ENCODE assay signal across 17 cellular contexts in the genomic region with DNA sequence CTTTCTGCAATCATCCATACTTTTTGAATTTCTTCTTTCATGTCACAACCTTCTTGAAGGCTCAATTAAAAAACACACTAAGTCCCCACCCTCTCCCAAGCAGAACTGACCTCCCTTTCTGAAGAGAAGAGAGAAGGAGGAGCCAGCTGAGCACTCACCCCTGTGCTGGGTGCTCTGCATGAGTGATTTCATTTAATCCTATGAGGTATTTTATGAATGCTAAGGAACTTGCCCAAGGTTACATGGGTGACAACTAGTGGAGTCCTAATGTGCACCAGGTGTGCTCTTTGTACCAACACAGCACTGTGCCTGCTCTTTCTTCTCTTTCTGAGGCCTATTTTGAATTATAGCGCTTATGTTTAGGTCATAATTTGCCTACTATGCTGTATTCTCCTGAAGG.
"Had no signal": no experiment of that assay in that cellular context is flagged by ENCODE, and none has a peak within 500 bp of the region (broad histone marks: within the 10 kb centered on the region; RNA-seq: fewer than 3 reads in every experiment).

No MANE protein-coding gene starts in this region.

- H2AFZ ChIP-seq: hepatocyte had no signal

- H3K4me3 ChIP-seq: dorsolateral prefrontal cortex, hepatocyte, left ventricle myocardium inferior, mucosa of descending colon, right atrium auricular region, skin epidermis had no signal

- ATAC-seq: activated CD4-positive, CD25-positive, alpha-beta regulatory T cell treated with anti-CD3 and anti-CD28 coated beads, Interleukin-2, amount 50 U/mL, for 24 hours; activated T-helper 17 cell treated with anti-CD3 and anti-CD28 coated beads, Interleukin-2, amount 50 U/mL, for 72 hours; mucosa of descending colon; naive thymus-derived CD4-positive, alpha-beta T cell had no signal

- H3K4me1 Mint-ChIP-seq: activated T-helper 17 cell treated with anti-CD3 and anti-CD28 coated beads, Interleukin-2, amount 50 U/mL, for 72 hours; naive thymus-derived CD4-positive, alpha-beta T cell had no signal

- H3K4me2 ChIP-seq: hepatocyte had no signal

- H3K27me3 ChIP-seq: dorsolateral prefrontal cortex, hepatocyte, neutrophil, right atrium auricular region had no signal

- H3K79me2 ChIP-seq: hepatocyte had no signal

- DNase-seq: activated naive CD4-positive, alpha-beta T cell treated with Interleukin-2 at 50 U/mL for 16 hours; dorsolateral prefrontal cortex; left ventricle myocardium inferior; mucosa of descending colon; naive thymus-derived CD4-positive, alpha-beta T cell; posterior cingulate gyrus; stimulated activated CD4-positive, alpha-beta T cell treated with anti-CD3 and anti-CD28 coated beads, Interleukin-15, amount 100 ng/mL, for 24 hours; stimulated activated CD4-positive, alpha-beta T cell treated with anti-CD3 and anti-CD28 coated beads, Interleukin-4, amount 100 ng/mL, for 1 hour; stimulated activated naive CD4-positive, alpha-beta T cell treated with Interleukin-2 at 50 U/mL for 16 hours; SW 1271 had no signal

- H3K27ac ChIP-seq: dorsolateral prefrontal cortex, hepatocyte, left ventricle myocardium inferior, neutrophil, right atrium auricular region had no signal

- H3K4me1 ChIP-seq: right atrium auricular region had no signal

- H3K4me3 Mint-ChIP-seq: activated T-helper 17 cell treated with anti-CD3 and anti-CD28 coated beads, Interleukin-2, amount 50 U/mL, for 72 hours; naive thymus-derived CD4-positive, alpha-beta T cell; type B pancreatic cell had no signal

- H3K9me3 ChIP-seq: left ventricle myocardium inferior, mucosa of descending colon, neutrophil, right atrium auricular region had no signal

- H3K27ac Mint-ChIP-seq: activated T-helper 17 cell treated with anti-CD3 and anti-CD28 coated beads, Interleukin-2, amount 50 U/mL, for 72 hours; naive thymus-derived CD4-positive, alpha-beta T cell; type B pancreatic cell had no signal

- H3K36me3 Mint-ChIP-seq: naive thymus-derived CD4-positive, alpha-beta T cell had no signal

- H3K27me3 Mint-ChIP-seq: activated T-helper 17 cell treated with anti-CD3 and anti-CD28 coated beads, Interleukin-2, amount 50 U/mL, for 72 hours; naive thymus-derived CD4-positive, alpha-beta T cell; type B pancreatic cell had no signal

- H3K9me3 Mint-ChIP-seq: activated T-helper 17 cell treated with anti-CD3 and anti-CD28 coated beads, Interleukin-2, amount 50 U/mL, for 72 hours; naive thymus-derived CD4-positive, alpha-beta T cell; type B pancreatic cell had no signal
